ENCODE assay signal across 1 cellular context in genomic region chr10:23171232-23171876, GRCh38.
TF ChIP-seq lines count a peak whose summit lies in the region.

No MANE protein-coding gene starts in this region.

TF ChIP-seq in HepG2, 621 proteins besides CTCF, POLR2A, EP300 and RAD21 (continued from another document):
- TF ChIP-seq, protein P1, sequence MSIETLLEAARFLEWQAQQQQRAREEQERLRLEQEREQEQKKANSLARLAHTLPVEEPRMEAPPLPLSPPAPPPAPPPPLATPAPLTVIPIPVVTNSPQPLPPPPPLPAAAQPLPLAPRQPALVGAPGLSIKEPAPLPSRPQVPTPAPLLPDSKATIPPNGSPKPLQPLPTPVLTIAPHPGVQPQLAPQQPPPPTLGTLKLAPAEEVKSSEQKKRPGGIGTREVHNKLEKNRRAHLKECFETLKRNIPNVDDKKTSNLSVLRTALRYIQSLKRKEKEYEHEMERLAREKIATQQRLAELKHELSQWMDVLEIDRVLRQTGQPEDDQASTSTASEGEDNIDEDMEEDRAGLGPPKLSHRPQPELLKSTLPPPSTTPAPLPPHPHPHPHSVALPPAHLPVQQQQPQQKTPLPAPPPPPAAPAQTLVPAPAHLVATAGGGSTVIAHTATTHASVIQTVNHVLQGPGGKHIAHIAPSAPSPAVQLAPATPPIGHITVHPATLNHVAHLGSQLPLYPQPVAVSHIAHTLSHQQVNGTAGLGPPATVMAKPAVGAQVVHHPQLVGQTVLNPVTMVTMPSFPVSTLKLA (IDR thresholded peaks at IDR 0.05) = no peak
- TF ChIP-seq RBAK (CRISPR knock-in tag; IDR thresholded peaks at IDR 0.05) (no peak), MEF2D (CRISPR knock-in tag; IDR thresholded peaks at IDR 0.05) (no peak), CBX1 (IDR thresholded peaks at IDR 0.05; ENCODE audit: low read depth) (no peak), SNAPC5 (CRISPR knock-in tag; IDR thresholded peaks at IDR 0.05; ENCODE audit: borderline replicate concordance) (no peak), FLYWCH1 (CRISPR knock-in tag; IDR thresholded peaks at IDR 0.05) (no peak), ASH2L (IDR thresholded peaks at IDR 0.05; ENCODE audit: insufficient read length, low read depth, low read length) (no peak), GATA4 (IDR thresholded peaks at IDR 0.05; ENCODE audit: borderline replicate concordance, low read depth) (no peak), FOXM1 (CRISPR knock-in tag; IDR thresholded peaks at IDR 0.05) (no peak), SP1 (IDR thresholded peaks at IDR 0.05) (no peak), SP1 (CRISPR knock-in tag; IDR thresholded peaks at IDR 0.05) (no peak), ELK4 (CRISPR knock-in tag; IDR thresholded peaks at IDR 0.05; ENCODE audit: borderline replicate concordance) (no peak), ZBTB42 (CRISPR knock-in tag; IDR thresholded peaks at IDR 0.05) (no peak), ZNF740 (CRISPR knock-in tag; IDR thresholded peaks at IDR 0.05) (no peak), SKI (IDR thresholded peaks at IDR 0.05; ENCODE audit: partially characterized antibody) (no peak), SRSF4 (IDR thresholded peaks at IDR 0.05; ENCODE audit: low read depth, low read length, poor library complexity, severe bottlenecking) (no peak), HES4 (CRISPR knock-in tag; IDR thresholded peaks at IDR 0.05; ENCODE audit: borderline replicate concordance) (0 out of 2 replicates have a peak, but pooled peaks have one; percentile 35), ZNF230 (CRISPR knock-in tag; IDR thresholded peaks at IDR 0.05) (no peak), ETV6 (CRISPR knock-in tag; conservative IDR thresholded peaks at IDR 0.05) (0 out of 2 replicates have a peak, but pooled peaks have one; percentile 25)
- TF ChIP-seq, protein P2, sequence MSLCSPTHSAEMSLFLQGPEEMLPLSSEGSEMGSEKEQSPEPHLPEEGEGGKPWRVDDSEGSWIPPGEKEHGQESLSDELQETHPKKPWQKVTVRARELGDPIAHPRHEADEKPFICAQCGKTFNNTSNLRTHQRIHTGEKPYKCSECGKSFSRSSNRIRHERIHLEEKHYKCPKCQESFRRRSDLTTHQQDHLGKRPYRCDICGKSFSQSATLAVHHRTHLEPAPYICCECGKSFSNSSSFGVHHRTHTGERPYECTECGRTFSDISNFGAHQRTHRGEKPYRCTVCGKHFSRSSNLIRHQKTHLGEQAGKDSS (CRISPR knock-in tag; IDR thresholded peaks at IDR 0.05; ENCODE audit: borderline replicate concordance, low read depth) = no peak
- TF ChIP-seq, protein P3, sequence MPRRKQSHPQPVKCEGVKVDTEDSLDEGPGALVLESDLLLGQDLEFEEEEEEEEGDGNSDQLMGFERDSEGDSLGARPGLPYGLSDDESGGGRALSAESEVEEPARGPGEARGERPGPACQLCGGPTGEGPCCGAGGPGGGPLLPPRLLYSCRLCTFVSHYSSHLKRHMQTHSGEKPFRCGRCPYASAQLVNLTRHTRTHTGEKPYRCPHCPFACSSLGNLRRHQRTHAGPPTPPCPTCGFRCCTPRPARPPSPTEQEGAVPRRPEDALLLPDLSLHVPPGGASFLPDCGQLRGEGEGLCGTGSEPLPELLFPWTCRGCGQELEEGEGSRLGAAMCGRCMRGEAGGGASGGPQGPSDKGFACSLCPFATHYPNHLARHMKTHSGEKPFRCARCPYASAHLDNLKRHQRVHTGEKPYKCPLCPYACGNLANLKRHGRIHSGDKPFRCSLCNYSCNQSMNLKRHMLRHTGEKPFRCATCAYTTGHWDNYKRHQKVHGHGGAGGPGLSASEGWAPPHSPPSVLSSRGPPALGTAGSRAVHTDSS (CRISPR knock-in tag; conservative IDR thresholded peaks at IDR 0.05) = no peak
- TF ChIP-seq, protein P4, sequence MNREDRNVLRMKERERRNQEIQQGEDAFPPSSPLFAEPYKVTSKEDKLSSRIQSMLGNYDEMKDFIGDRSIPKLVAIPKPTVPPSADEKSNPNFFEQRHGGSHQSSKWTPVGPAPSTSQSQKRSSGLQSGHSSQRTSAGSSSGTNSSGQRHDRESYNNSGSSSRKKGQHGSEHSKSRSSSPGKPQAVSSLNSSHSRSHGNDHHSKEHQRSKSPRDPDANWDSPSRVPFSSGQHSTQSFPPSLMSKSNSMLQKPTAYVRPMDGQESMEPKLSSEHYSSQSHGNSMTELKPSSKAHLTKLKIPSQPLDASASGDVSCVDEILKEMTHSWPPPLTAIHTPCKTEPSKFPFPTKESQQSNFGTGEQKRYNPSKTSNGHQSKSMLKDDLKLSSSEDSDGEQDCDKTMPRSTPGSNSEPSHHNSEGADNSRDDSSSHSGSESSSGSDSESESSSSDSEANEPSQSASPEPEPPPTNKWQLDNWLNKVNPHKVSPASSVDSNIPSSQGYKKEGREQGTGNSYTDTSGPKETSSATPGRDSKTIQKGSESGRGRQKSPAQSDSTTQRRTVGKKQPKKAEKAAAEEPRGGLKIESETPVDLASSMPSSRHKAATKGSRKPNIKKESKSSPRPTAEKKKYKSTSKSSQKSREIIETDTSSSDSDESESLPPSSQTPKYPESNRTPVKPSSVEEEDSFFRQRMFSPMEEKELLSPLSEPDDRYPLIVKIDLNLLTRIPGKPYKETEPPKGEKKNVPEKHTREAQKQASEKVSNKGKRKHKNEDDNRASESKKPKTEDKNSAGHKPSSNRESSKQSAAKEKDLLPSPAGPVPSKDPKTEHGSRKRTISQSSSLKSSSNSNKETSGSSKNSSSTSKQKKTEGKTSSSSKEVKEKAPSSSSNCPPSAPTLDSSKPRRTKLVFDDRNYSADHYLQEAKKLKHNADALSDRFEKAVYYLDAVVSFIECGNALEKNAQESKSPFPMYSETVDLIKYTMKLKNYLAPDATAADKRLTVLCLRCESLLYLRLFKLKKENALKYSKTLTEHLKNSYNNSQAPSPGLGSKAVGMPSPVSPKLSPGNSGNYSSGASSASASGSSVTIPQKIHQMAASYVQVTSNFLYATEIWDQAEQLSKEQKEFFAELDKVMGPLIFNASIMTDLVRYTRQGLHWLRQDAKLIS (CRISPR knock-in tag; IDR thresholded peaks at IDR 0.05) = no peak
